ENCODE assay signal across 10 cellular contexts in the genomic region with DNA sequence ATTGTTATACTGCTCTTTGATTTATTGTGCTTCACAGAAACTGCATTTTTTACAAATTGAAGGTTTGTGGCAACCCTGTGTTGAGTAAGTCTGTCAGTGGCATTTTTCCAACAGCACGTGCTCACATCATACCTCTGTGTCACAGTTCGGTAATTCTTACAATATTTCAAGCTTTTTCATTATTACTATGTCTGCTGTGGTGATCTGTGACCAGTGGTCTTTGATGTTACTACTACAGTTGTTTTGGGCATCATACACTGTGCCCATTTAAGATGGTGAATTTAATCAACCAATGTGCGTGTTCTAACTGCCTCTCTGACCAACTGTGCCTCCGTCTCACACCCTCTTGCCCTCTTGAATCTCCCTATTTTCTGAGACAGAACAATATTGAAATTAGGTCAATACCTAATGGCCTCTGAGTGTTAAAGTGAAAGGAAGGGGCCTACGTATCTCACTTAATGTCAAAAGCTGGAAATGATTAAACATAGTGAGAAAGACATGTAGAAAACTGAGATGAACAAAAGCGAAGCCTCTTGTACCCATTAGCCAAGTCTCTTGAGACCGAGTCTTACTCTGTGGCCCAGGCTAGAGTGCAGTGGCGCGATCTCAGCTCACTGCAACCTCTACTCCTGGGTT. TPM values are rescaled to one million over a fixed set of nuclear protein-coding genes. Genes with fewer than 3 reads are reported as not detected.
A peak's percentile ranks its signal among the peaks of the same experiment; 100 is the strongest.
DNase-seq lines count a peak whose midpoint lies in the region; ATAC-seq and TF ChIP-seq lines count a peak whose summit lies in the region.
"Had no signal": no experiment of that assay in that cellular context is flagged by ENCODE, and none has a peak within 500 bp of the region (broad histone marks: within the 10 kb centered on the region; RNA-seq: fewer than 3 reads in every experiment).

No MANE protein-coding gene starts in this region.

- H3K9me3 ChIP-seq in gastroesophageal sphincter: no peaks in the 10 kb centered on the region
- H3K9me3 ChIP-seq: A549 had no signal

- no peak for TF ChIP-seq POLR2A in gastroesophageal sphincter (IDR thresholded peaks at IDR 0.05)

- ATAC-seq in activated CD8-positive, alpha-beta memory T cell treated with anti-CD3 and anti-CD28 coated beads, Interleukin-2, amount 10 ng/mL, durations not matched to agents 7 days and 5 days: no peak
- peak; percentile 84 for ATAC-seq in HG02610 (IDR thresholded peaks at IDR 0.05; ENCODE audit: unreplicated experiment)
- peak; percentile 81 for ATAC-seq in HG03558 (IDR thresholded peaks at IDR 0.05; ENCODE audit: extremely low read depth, unreplicated experiment)
- peak; percentile 66 for ATAC-seq in stimulated activated memory B cell treated with anti-CD40 and anti-IgM and Interleukin-4, amounts not matched to agents 10 μg/mL and 1 μg/mL and 100 μg/mL, for 72 hours
- ATAC-seq in gastroesophageal sphincter: no peak
- ATAC-seq: A549 had no signal

- no peak overlapping the region for H3K27ac ChIP-seq in gastroesophageal sphincter

- H3K4me1 Mint-ChIP-seq in activated CD8-positive, alpha-beta memory T cell treated with anti-CD3 and anti-CD28 coated beads, Interleukin-2, amount 10 ng/mL, durations not matched to agents 7 days and 5 days: peaks cover 23% of the 10 kb centered on the region
- peaks cover 11% of the 10 kb centered on the region for H3K4me1 Mint-ChIP-seq in stimulated activated memory B cell treated with anti-CD40 and anti-IgM and Interleukin-4, amounts not matched to agents 10 μg/mL and 1 μg/mL and 100 μg/mL, for 72 hours

- no peaks in the 10 kb centered on the region for H3K4me1 ChIP-seq in gastroesophageal sphincter

- no peaks in the 10 kb centered on the region for H3K9me3 Mint-ChIP-seq in activated CD8-positive, alpha-beta memory T cell treated with anti-CD3 and anti-CD28 coated beads, Interleukin-2, amount 10 ng/mL, durations not matched to agents 7 days and 5 days (ENCODE audit: low read depth)
- no peaks in the 10 kb centered on the region for H3K9me3 Mint-ChIP-seq in stimulated activated memory B cell treated with anti-CD40 and anti-IgM and Interleukin-4, amounts not matched to agents 10 μg/mL and 1 μg/mL and 100 μg/mL, for 72 hours

- H3K4me3 ChIP-seq in gastroesophageal sphincter: no peak overlapping the region
- H3K4me3 ChIP-seq: A549 had no signal

- in situ Hi-C loops in ACHN (cut with HindIII; ENCODE audit: low pct_ligation_motif_present, low pct_unique_long_range_greater_than_20kb, low sequenced_read_pairs): no loop called here

- WGBS in gastroesophageal sphincter (ENCODE audit: low coverage in 1 of 2), 2 donors: 85 to 88% methylated on average over 8 to 9 of the region's 9 CpGs

- no peak overlapping the region for H3K4me3 Mint-ChIP-seq in activated CD8-positive, alpha-beta memory T cell treated with anti-CD3 and anti-CD28 coated beads, Interleukin-2, amount 10 ng/mL, durations not matched to agents 7 days and 5 days
- peak overlapping the region; percentile 6 for H3K4me3 Mint-ChIP-seq in stimulated activated memory B cell treated with anti-CD40 and anti-IgM and Interleukin-4, amounts not matched to agents 10 μg/mL and 1 μg/mL and 100 μg/mL, for 72 hours

- no peak for DNase-seq in activated CD8-positive, alpha-beta memory T cell treated with anti-CD3 and anti-CD28 coated beads, Interleukin-2, amount 10 ng/mL, durations not matched to agents 7 days and 5 days
- DNase-seq in activated CD8-positive, alpha-beta memory T cell treated with anti-CD3 and anti-CD28 coated beads, Interleukin-2, amount 50 U/mL, for 4 hours: no peak
- no peak for DNase-seq in ACHN
- DNase-seq in NCI-H446 treated with DMSO at 0.1 percent for 48 hours (lab: John Stamatoyannopoulos, UW): no peak
- DNase-seq: stimulated activated naive CD4-positive, alpha-beta T cell had no signal

- H3K27ac Mint-ChIP-seq in activated CD8-positive, alpha-beta memory T cell treated with anti-CD3 and anti-CD28 coated beads, Interleukin-2, amount 10 ng/mL, durations not matched to agents 7 days and 5 days: peak overlapping the region; percentile 24
- peak overlapping the region; percentile 53 for H3K27ac Mint-ChIP-seq in stimulated activated memory B cell treated with anti-CD40 and anti-IgM and Interleukin-4, amounts not matched to agents 10 μg/mL and 1 μg/mL and 100 μg/mL, for 72 hours

- no peaks in the 10 kb centered on the region for H3K36me3 Mint-ChIP-seq in activated CD8-positive, alpha-beta memory T cell treated with anti-CD3 and anti-CD28 coated beads, Interleukin-2, amount 10 ng/mL, durations not matched to agents 7 days and 5 days
- no peaks in the 10 kb centered on the region for H3K36me3 Mint-ChIP-seq in stimulated activated memory B cell treated with anti-CD40 and anti-IgM and Interleukin-4, amounts not matched to agents 10 μg/mL and 1 μg/mL and 100 μg/mL, for 72 hours

- H3K36me3 ChIP-seq in gastroesophageal sphincter: no peaks in the 10 kb centered on the region

- TF ChIP-seq EP300 in gastroesophageal sphincter (IDR thresholded peaks at IDR 0.05): no peak

- no peak for TF ChIP-seq CTCF in gastroesophageal sphincter (IDR thresholded peaks at IDR 0.05)

- H3K27me3 Mint-ChIP-seq in activated CD8-positive, alpha-beta memory T cell treated with anti-CD3 and anti-CD28 coated beads, Interleukin-2, amount 10 ng/mL, durations not matched to agents 7 days and 5 days: no peaks in the 10 kb centered on the region
- H3K27me3 Mint-ChIP-seq in stimulated activated memory B cell treated with anti-CD40 and anti-IgM and Interleukin-4, amounts not matched to agents 10 μg/mL and 1 μg/mL and 100 μg/mL, for 72 hours: no peaks in the 10 kb centered on the region

- H3K27me3 ChIP-seq in gastroesophageal sphincter: no peaks in the 10 kb centered on the region

- CTCF ChIA-PET in activated CD8-positive, alpha-beta memory T cell treated with anti-CD3 and anti-CD28 coated beads, Interleukin-2, amount 10 ng/mL, durations not matched to agents 7 days and 5 days (lab: Charles Lee): no interaction called here

RNA-seq across cellular contexts. Expression of a gene that starts 20.2 kb away (rescaled TPM):
- total RNA-seq in activated CD8-positive, alpha-beta memory T cell treated with anti-CD3 and anti-CD28 coated beads, Interleukin-2, amount 10 ng/mL, durations not matched to agents 7 days and 5 days: 10 to 100 TPM; 30.1 to 36.7 TPM
- 10 to 100 TPM; 10.5 to 36.3 (median 23.2) TPM for total RNA-seq in gastroesophageal sphincter

RNA-seq across cellular contexts. Expression of a gene that starts 59.2 kb away (rescaled TPM):
- 10 to 100 TPM; 28.3 to 29.4 TPM for total RNA-seq in activated CD8-positive, alpha-beta memory T cell treated with anti-CD3 and anti-CD28 coated beads, Interleukin-2, amount 10 ng/mL, durations not matched to agents 7 days and 5 days
- total RNA-seq in gastroesophageal sphincter: 10 to 100 TPM; 42.8 to 75.8 (median 59.0) TPM

Comparison
In these comparisons a context has a peak if more than half of its experiments do, and no peak if none do; other contexts are left out.
1. ATAC-seq: peak in HG02610 (single experiment), HG03558 (single experiment) and stimulated activated memory B cell treated with anti-CD40 and anti-IgM and Interleukin-4, amounts not matched to agents 10 μg/mL and 1 μg/mL and 100 μg/mL, for 72 hours (single experiment); none in activated CD8-positive, alpha-beta memory T cell treated with anti-CD3 and anti-CD28 coated beads, Interleukin-2, amount 10 ng/mL, durations not matched to agents 7 days and 5 days (single experiment) and gastroesophageal sphincter (single experiment).